11 cellular contexts compared by ENCODE assay signal in genomic region chr1:198118136-198118535, GRCh38. TPM values are rescaled to one million over a fixed set of nuclear protein-coding genes. Genes with fewer than 3 reads are reported as not detected.
DNase-seq lines count a peak whose midpoint lies in the region; ATAC-seq, FAIRE-seq and TF ChIP-seq lines count a peak whose summit lies in the region.
"Had no signal": no experiment of that assay in that cellular context is flagged by ENCODE, and none has a peak within 500 bp of the region (broad histone marks: within the 10 kb centered on the region; RNA-seq: fewer than 3 reads in every experiment).

No MANE protein-coding gene starts in this region.

- TF ChIP-seq POLR2A in breast epithelium (IDR thresholded peaks at IDR 0.05), result no peak

- CTCF ChIA-PET in MCF 10A (lab: Yijun Ruan, JAX), result interaction anchor here (0.6 to 1.7 kb wide), 3 partner anchors 13 to 448 kb away, joined by 4 to 6 read pairs (median 5); no protein-coding TSS in a partner anchor

- no peaks in the 10 kb centered on the region for H3K36me3 Mint-ChIP-seq in MCF 10A (ENCODE audit: insufficient read depth, unreplicated experiment)
- H3K36me3 Mint-ChIP-seq: immature natural killer cell had no signal

- H3K36me3 ChIP-seq in breast epithelium (no peaks in the 10 kb centered on the region), aorta (ENCODE audit: control insufficient read depth in 1 of 2, insufficient read depth in 2 of 2, low read length in 1 of 2) (no peaks in the 10 kb centered on the region)
- H3K36me3 ChIP-seq: BLaER1 treated with 17β-estradiol and CSF1 and Interleukin-3, amounts not matched to agents 10 nM and 100 nM had no signal

- no peak for FAIRE-seq in D721Med (lab: Jason Lieb, UNC)

- WGBS in aorta, 2 donors, result 0 to 4% methylated on average over 2 of the region's 2 CpGs

- H3K4me1 ChIP-seq in breast epithelium (no peaks in the 10 kb centered on the region), aorta (ENCODE audit: control insufficient read depth in 1 of 2, insufficient read depth in 2 of 2, low read length in 2 of 2) (no peaks in the 10 kb centered on the region)
- H3K4me1 ChIP-seq: BLaER1 treated with 17β-estradiol and CSF1 and Interleukin-3, amounts not matched to agents 10 nM and 100 nM had no signal

- H3K9me3 ChIP-seq in breast epithelium (no peaks in the 10 kb centered on the region), aorta (ENCODE audit: control insufficient read depth, low read length) (peaks cover 1% of the 10 kb centered on the region)
- H3K9me3 ChIP-seq: BLaER1 treated with 17β-estradiol and CSF1 and Interleukin-3, amounts not matched to agents 10 nM and 100 nM had no signal

- no peaks in the 10 kb centered on the region for H3K27me3 ChIP-seq in breast epithelium
- H3K27me3 ChIP-seq in aorta (ENCODE audit: control insufficient read depth in 1 of 2, insufficient read depth in 2 of 2, low read length in 1 of 2), result no peaks in the 10 kb centered on the region
- H3K27me3 ChIP-seq: BLaER1 treated with 17β-estradiol and CSF1 and Interleukin-3, amounts not matched to agents 10 nM and 100 nM had no signal

- POLR2A ChIA-PET in MCF 10A (lab: Yijun Ruan, JAX), result interaction anchor here (0.6 kb wide), 1 partner anchor 977 kb away, joined by 3 read pairs; no protein-coding TSS in a partner anchor

- no peaks in the 10 kb centered on the region for H3K27me3 Mint-ChIP-seq in MCF 10A (ENCODE audit: insufficient read depth, unreplicated experiment)

- intact Hi-C loops in MCF 10A (cut with micrococcal nuclease) (no loop called here), breast epithelium (cut with DNase I; ENCODE audit: low total_unique reads) (no loop called here), aorta (cut with DNase I) (loop anchor here (2.0 to 5.0 kb wide), 2 partner anchors 35 to 39 kb away; partner anchors contain the start of gene NEK7 (in 1 of the 2))

- H3K4me3 Mint-ChIP-seq in MCF 10A (ENCODE audit: unreplicated experiment), result no peak overlapping the region
- H3K4me3 Mint-ChIP-seq: immature natural killer cell had no signal

- no peak overlapping the region for H3K27ac Mint-ChIP-seq in MCF 10A (ENCODE audit: low read depth, unreplicated experiment)
- H3K27ac Mint-ChIP-seq: immature natural killer cell had no signal

- no peak for TF ChIP-seq CTCF in MCF 10A (IDR thresholded peaks at IDR 0.05; ENCODE audit: unreplicated experiment)
- no peak for TF ChIP-seq CTCF in breast epithelium (IDR thresholded peaks at IDR 0.05)
- TF ChIP-seq CTCF in D721Med (IDR thresholded peaks at IDR 0.05; ENCODE audit: insufficient read depth, missing control alignments), result no peak

- H3K27ac ChIP-seq in breast epithelium, result no peak overlapping the region
- no peak overlapping the region for H3K27ac ChIP-seq in epithelial cell of prostate
- peak overlapping the region in 1 of 2 donors; percentile 40 for H3K27ac ChIP-seq in aorta (ENCODE audit: low read depth in 1 of 2, low read length in 2 of 2)
- H3K27ac ChIP-seq: BLaER1 treated with 17β-estradiol and CSF1 and Interleukin-3, amounts not matched to agents 10 nM and 100 nM had no signal

- BruUV-seq in MCF 10A (replicated peaks; lab: Mats Ljungman, UMichigan), result no TSS peak

- peaks cover 7% of the 10 kb centered on the region for H3K4me1 Mint-ChIP-seq in MCF 10A (ENCODE audit: insufficient read depth, unreplicated experiment)
- H3K4me1 Mint-ChIP-seq: immature natural killer cell had no signal

- no peaks in the 10 kb centered on the region for H3K9me3 Mint-ChIP-seq in MCF 10A (ENCODE audit: unreplicated experiment)
- H3K9me3 Mint-ChIP-seq: immature natural killer cell had no signal

- H3K4me3 ChIP-seq in breast epithelium, result no peak overlapping the region
- no peak overlapping the region for H3K4me3 ChIP-seq in aorta (ENCODE audit: low read length in 2 of 2)
- H3K4me3 ChIP-seq: BLaER1 treated with 17β-estradiol and CSF1 and Interleukin-3, amounts not matched to agents 10 nM and 100 nM had no signal

- DNase-seq in MCF 10A (ENCODE audit: unreplicated experiment), result peak; percentile 51
- no peak for DNase-seq in breast epithelium (ENCODE audit: low spot score in 2 of 2)
- peak; percentile 34 for DNase-seq in epithelial cell of prostate (ENCODE audit: low read depth, low spot score)
- peak; percentile 12 to 29 for DNase-seq in lung microvascular endothelial cell (ENCODE audit: low read depth in 2 of 2)
- DNase-seq in aorta, result peak; percentile 85 to 87
- DNase-seq in D721Med (ENCODE audit: insufficient read length, low spot score), result no peak
- no peak for DNase-seq in HK-2 (ENCODE audit: unreplicated experiment)
- DNase-seq: immature natural killer cell, NCI-H1417 treated with DMSO at 0.1 percent for 48 hours had no signal

- ATAC-seq in aorta (ENCODE audit: low FRiP score) (peak; percentile 91), HG03159 (IDR thresholded peaks at IDR 0.05; ENCODE audit: unreplicated experiment) (no peak)

RNA-seq across cellular contexts. Expression of gene NEK7, which starts 38.7 kb away (rescaled TPM):
- total RNA-seq in MCF 10A (2022), result 51.1 and 54.4 TPM in 2 replicates
- total RNA-seq in breast epithelium, result 100 to 1,000 TPM in 2 of 3 donors, 10 to 100 TPM in 1; 82.3 to 187 (median 105) TPM
- 51.0 and 57.1 TPM in 2 replicates for total RNA-seq in lung microvascular endothelial cell
- total RNA-seq in aorta, result 100 to 1,000 TPM; 106 to 107 TPM
- 100 to 1,000 TPM in 1 of 2 donors, 10 to 100 TPM in 1; 60.1 to 164 TPM for polyA plus RNA-seq in aorta

Comparison
In these comparisons a context has a peak if more than half of its experiments do, and no peak if none do; other contexts are left out.
1. DNase-seq: peak in MCF 10A (single experiment), epithelial cell of prostate (single experiment), lung microvascular endothelial cell (2 of 2) and aorta (2 of 2); none in breast epithelium (0 of 2), D721Med (single experiment) and HK-2 (single experiment).
2. intact Hi-C loops: an anchor here in aorta (2.0 to 5.0 kb wide); none called in MCF 10A and breast epithelium.